In the genomic region with DNA sequence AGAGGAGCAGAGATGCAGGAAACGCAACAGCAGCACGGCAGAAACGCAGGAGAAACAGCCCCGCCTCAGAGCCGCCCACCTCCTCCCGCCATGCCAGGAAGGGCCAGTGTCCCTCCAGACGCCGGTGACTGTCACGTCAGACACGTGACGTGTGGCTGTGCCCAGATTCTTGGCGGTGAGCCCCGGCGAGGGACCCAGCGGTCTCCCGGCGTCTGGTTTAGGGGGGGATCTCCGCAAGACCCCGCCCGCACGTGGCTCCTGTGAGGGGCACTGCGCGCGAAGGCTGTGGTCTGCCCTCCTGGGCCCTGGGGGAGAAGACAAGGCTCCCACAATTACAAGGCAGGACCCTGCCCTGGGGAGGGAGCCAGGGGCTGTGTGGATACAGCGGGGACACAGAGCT, we compare ENCODE assay signal across 1 cellular context.
TF ChIP-seq lines count a peak whose summit lies in the region.

No MANE protein-coding gene starts in this region.

TF ChIP-seq in GM23338, 12 proteins besides CTCF, POLR2A, EP300 and RAD21:
- TF ChIP-seq ZNF114 (CRISPR knock-in tag; IDR thresholded peaks at IDR 0.05), result no peak
- no peak for TF ChIP-seq CREB1 (CRISPR knock-in tag; IDR thresholded peaks at IDR 0.05; ENCODE audit: low read depth)
- TF ChIP-seq ZNF331 (CRISPR knock-in tag; IDR thresholded peaks at IDR 0.05; ENCODE audit: low read depth), result no peak
- no peak for TF ChIP-seq NANOG (IDR thresholded peaks at IDR 0.05; ENCODE audit: borderline replicate concordance)
- no peak for TF ChIP-seq STAT1 (IDR thresholded peaks at IDR 0.05; ENCODE audit: unreplicated experiment)
- no peak for TF ChIP-seq EZH2phosphoT487 (IDR thresholded peaks at IDR 0.05; ENCODE audit: unreplicated experiment)
- no peak for TF ChIP-seq JUNB (IDR thresholded peaks at IDR 0.05; ENCODE audit: unreplicated experiment)
- TF ChIP-seq, protein P1, sequence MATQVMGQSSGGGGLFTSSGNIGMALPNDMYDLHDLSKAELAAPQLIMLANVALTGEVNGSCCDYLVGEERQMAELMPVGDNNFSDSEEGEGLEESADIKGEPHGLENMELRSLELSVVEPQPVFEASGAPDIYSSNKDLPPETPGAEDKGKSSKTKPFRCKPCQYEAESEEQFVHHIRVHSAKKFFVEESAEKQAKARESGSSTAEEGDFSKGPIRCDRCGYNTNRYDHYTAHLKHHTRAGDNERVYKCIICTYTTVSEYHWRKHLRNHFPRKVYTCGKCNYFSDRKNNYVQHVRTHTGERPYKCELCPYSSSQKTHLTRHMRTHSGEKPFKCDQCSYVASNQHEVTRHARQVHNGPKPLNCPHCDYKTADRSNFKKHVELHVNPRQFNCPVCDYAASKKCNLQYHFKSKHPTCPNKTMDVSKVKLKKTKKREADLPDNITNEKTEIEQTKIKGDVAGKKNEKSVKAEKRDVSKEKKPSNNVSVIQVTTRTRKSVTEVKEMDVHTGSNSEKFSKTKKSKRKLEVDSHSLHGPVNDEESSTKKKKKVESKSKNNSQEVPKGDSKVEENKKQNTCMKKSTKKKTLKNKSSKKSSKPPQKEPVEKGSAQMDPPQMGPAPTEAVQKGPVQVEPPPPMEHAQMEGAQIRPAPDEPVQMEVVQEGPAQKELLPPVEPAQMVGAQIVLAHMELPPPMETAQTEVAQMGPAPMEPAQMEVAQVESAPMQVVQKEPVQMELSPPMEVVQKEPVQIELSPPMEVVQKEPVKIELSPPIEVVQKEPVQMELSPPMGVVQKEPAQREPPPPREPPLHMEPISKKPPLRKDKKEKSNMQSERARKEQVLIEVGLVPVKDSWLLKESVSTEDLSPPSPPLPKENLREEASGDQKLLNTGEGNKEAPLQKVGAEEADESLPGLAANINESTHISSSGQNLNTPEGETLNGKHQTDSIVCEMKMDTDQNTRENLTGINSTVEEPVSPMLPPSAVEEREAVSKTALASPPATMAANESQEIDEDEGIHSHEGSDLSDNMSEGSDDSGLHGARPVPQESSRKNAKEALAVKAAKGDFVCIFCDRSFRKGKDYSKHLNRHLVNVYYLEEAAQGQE (IDR thresholded peaks at IDR 0.05; ENCODE audit: unreplicated experiment), result no peak
- no peak for TF ChIP-seq EZH2 (IDR thresholded peaks at IDR 0.05; ENCODE audit: low read depth, unreplicated experiment)
- no peak for TF ChIP-seq POLR2AphosphoS5 (IDR thresholded peaks at IDR 0.05; ENCODE audit: low read depth)
- TF ChIP-seq, protein P2, sequence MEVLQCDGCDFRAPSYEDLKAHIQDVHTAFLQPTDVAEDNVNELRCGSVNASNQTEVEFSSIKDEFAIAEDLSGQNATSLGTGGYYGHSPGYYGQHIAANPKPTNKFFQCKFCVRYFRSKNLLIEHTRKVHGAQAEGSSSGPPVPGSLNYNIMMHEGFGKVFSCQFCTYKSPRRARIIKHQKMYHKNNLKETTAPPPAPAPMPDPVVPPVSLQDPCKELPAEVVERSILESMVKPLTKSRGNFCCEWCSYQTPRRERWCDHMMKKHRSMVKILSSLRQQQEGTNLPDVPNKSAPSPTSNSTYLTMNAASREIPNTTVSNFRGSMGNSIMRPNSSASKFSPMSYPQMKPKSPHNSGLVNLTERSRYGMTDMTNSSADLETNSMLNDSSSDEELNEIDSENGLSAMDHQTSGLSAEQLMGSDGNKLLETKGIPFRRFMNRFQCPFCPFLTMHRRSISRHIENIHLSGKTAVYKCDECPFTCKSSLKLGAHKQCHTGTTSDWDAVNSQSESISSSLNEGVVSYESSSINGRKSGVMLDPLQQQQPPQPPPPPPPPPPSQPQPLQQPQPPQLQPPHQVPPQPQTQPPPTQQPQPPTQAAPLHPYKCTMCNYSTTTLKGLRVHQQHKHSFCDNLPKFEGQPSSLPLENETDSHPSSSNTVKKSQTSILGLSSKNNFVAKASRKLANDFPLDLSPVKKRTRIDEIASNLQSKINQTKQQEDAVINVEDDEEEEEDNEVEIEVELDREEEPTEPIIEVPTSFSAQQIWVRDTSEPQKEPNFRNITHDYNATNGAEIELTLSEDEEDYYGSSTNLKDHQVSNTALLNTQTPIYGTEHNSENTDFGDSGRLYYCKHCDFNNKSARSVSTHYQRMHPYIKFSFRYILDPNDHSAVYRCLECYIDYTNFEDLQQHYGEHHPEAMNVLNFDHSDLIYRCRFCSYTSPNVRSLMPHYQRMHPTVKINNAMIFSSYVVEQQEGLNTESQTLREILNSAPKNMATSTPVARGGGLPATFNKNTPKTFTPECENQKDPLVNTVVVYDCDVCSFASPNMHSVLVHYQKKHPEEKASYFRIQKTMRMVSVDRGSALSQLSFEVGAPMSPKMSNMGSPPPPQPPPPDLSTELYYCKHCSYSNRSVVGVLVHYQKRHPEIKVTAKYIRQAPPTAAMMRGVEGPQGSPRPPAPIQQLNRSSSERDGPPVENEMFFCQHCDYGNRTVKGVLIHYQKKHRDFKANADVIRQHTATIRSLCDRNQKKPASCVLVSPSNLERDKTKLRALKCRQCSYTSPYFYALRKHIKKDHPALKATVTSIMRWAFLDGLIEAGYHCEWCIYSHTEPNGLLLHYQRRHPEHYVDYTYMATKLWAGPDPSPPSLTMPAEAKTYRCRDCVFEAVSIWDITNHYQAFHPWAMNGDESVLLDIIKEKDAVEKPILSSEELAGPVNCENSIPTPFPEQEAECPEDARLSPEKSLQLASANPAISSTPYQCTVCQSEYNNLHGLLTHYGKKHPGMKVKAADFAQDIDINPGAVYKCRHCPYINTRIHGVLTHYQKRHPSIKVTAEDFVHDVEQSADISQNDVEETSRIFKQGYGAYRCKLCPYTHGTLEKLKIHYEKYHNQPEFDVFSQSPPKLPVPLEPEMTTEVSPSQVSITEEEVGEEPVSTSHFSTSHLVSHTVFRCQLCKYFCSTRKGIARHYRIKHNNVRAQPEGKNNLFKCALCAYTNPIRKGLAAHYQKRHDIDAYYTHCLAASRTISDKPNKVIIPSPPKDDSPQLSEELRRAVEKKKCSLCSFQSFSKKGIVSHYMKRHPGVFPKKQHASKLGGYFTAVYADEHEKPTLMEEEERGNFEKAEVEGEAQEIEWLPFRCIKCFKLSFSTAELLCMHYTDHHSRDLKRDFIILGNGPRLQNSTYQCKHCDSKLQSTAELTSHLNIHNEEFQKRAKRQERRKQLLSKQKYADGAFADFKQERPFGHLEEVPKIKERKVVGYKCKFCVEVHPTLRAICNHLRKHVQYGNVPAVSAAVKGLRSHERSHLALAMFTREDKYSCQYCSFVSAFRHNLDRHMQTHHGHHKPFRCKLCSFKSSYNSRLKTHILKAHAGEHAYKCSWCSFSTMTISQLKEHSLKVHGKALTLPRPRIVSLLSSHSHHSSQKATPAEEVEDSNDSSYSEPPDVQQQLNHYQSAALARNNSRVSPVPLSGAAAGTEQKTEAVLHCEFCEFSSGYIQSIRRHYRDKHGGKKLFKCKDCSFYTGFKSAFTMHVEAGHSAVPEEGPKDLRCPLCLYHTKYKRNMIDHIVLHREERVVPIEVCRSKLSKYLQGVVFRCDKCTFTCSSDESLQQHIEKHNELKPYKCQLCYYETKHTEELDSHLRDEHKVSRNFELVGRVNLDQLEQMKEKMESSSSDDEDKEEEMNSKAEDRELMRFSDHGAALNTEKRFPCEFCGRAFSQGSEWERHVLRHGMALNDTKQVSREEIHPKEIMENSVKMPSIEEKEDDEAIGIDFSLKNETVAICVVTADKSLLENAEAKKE (CRISPR knock-in tag; IDR thresholded peaks at IDR 0.05), result no peak
- TF ChIP-seq, protein P3, sequence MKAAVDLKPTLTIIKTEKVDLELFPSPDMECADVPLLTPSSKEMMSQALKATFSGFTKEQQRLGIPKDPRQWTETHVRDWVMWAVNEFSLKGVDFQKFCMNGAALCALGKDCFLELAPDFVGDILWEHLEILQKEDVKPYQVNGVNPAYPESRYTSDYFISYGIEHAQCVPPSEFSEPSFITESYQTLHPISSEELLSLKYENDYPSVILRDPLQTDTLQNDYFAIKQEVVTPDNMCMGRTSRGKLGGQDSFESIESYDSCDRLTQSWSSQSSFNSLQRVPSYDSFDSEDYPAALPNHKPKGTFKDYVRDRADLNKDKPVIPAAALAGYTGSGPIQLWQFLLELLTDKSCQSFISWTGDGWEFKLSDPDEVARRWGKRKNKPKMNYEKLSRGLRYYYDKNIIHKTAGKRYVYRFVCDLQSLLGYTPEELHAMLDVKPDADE (IDR thresholded peaks at IDR 0.05), result no peak
